10 cellular contexts compared by ENCODE assay signal in the genomic region with DNA sequence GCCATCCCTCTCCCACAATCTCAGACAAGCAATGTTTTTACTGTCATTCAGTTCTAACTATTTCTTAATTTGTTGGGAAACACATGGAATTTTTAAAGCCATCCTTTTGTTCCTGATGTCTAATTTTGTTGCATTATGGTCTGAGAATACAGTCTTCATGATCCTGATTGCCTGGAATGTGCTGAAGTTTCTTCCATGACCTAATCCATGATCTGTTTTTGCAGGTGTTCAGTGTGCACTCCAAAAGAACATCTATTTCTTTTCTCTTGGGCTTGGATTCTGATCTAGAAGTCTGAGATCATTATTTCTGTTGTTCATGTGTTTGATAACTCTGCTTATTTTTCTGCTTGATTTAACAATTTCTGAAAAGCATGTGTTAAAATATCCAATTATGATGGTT. TPM values are rescaled to one million over a fixed set of nuclear protein-coding genes. Genes with fewer than 3 reads are reported as not detected.
"Had no signal": no experiment of that assay in that cellular context is flagged by ENCODE, and none has a peak within 500 bp of the region (broad histone marks: within the 10 kb centered on the region; RNA-seq: fewer than 3 reads in every experiment).

No MANE protein-coding gene starts in this region.

- H3K4me3 ChIP-seq: GM23338 had no signal

- FAIRE-seq: H1, H54, HepG2 had no signal

- DNase-seq: H9, HCEC 1CT, HFFc6, KG1 had no signal

- H3K4me2 ChIP-seq: GM23338 had no signal

- H3K27ac ChIP-seq: HL-60 had no signal

- ATAC-seq: GM23338, HepG2 had no signal

- H2AFZ ChIP-seq: GM23338 had no signal

RNA-seq across cellular contexts. Expression of gene A2ML1, which starts 48.6 kb away (rescaled TPM):
- total RNA-seq: HepG2, HFFc6 had no signal
- polyA plus RNA-seq: HepG2, IgD-negative memory B cell had no signal
